In the genomic region with DNA sequence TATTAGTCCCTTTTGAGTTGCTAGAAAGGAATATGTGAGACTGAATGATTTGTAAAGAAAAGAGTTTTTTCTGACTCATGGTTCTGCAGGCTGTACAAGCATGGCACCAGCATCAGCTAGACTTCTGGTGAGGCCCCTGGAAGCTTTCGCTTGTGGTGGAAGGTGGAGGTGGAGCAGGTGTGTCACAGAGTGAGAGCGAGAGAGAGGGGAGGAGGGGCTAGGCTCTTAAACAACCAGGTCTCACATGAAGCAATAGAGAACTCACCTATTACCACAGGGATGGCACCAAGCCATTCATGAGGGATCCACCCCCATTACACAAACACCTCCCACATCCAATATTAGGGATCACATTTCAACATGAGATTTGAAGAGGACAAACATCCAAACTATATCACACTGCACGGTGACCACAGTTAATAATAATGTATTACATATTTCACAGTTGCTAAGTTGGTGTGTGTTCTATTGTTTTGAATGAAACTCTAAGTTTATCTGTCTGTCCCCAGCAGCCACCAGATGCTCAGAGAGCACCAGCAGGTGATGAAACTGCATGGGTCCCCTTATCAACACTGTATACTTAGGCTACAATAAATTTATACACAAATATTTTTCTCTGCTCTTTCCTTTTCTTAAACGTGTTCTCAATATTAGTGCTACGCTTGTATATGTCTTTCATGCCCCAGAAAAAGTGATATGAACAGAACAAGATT, we compare ENCODE assay signal across 1 cellular context.
TF ChIP-seq lines count a peak whose summit lies in the region.

No MANE protein-coding gene starts in this region.

TF ChIP-seq in SK-N-SH, 30 proteins besides CTCF, POLR2A, EP300 and RAD21 (continued from another document):
- TF ChIP-seq RCOR1 (IDR thresholded peaks at IDR 0.05; ENCODE audit: low read length) = no peak
- no peak for TF ChIP-seq MXI1 (IDR thresholded peaks at IDR 0.05; ENCODE audit: low read depth, low read length)
- TF ChIP-seq, protein P1, sequence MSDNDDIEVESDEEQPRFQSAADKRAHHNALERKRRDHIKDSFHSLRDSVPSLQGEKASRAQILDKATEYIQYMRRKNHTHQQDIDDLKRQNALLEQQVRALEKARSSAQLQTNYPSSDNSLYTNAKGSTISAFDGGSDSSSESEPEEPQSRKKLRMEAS (IDR thresholded peaks at IDR 0.05; ENCODE audit: low read depth) = no peak
- TF ChIP-seq, protein P2, sequence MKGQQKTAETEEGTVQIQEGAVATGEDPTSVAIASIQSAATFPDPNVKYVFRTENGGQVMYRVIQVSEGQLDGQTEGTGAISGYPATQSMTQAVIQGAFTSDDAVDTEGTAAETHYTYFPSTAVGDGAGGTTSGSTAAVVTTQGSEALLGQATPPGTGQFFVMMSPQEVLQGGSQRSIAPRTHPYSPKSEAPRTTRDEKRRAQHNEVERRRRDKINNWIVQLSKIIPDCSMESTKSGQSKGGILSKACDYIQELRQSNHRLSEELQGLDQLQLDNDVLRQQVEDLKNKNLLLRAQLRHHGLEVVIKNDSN (IDR thresholded peaks at IDR 0.05; ENCODE audit: borderline replicate concordance, low read depth) = no peak
- no peak for TF ChIP-seq SMC3 (IDR thresholded peaks at IDR 0.05; ENCODE audit: low read depth, low read length)
- no peak for TF ChIP-seq RXRA (IDR thresholded peaks at IDR 0.05; ENCODE audit: borderline replicate concordance, low read depth)
- no peak for TF ChIP-seq TCF12 (IDR thresholded peaks at IDR 0.05)
- no peak for TF ChIP-seq YY1 (IDR thresholded peaks at IDR 0.05; ENCODE audit: low read depth)
- TF ChIP-seq, protein P3, sequence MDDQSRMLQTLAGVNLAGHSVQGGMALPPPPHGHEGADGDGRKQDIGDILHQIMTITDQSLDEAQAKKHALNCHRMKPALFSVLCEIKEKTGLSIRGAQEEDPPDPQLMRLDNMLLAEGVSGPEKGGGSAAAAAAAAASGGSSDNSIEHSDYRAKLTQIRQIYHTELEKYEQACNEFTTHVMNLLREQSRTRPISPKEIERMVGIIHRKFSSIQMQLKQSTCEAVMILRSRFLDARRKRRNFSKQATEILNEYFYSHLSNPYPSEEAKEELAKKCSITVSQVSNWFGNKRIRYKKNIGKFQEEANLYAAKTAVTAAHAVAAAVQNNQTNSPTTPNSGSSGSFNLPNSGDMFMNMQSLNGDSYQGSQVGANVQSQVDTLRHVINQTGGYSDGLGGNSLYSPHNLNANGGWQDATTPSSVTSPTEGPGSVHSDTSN (IDR thresholded peaks at IDR 0.05) = no peak
- TF ChIP-seq JUND (IDR thresholded peaks at IDR 0.05) = no peak
- no peak for TF ChIP-seq FOXJ3 (CRISPR knock-in tag; IDR thresholded peaks at IDR 0.05)
- no peak for TF ChIP-seq GABPA (IDR thresholded peaks at IDR 0.05; ENCODE audit: low read depth)
- TF ChIP-seq MEF2A (IDR thresholded peaks at IDR 0.05; ENCODE audit: borderline replicate concordance, low read depth) = no peak
- TF ChIP-seq TAF1 (IDR thresholded peaks at IDR 0.05; ENCODE audit: borderline replicate concordance, low read depth, low read length) = no peak
- no peak for TF ChIP-seq NRF1 (IDR thresholded peaks at IDR 0.05; ENCODE audit: low read depth, low read length)
- no peak for TF ChIP-seq CHD2 (IDR thresholded peaks at IDR 0.05; ENCODE audit: low read length, partially characterized antibody)
